ENCODE assay signal across 22 cellular contexts in the genomic region with DNA sequence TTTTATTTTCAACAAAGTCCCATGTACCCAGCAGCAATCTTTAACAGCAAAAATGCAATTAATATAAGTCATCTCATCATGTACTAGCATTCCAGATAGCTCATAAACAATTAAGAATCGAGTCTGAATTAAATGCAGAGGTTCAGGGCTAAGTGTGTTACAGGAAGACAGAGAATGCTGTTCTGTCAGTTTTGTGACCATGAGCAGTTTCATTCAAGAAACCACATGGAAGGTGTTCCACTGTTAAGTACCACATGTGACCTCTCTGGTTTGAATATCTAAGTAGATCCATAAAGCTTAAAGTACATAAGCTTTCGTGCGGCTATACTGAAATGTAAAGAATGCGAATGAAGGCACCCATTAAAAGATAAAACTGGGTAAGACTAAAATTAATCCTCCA.
"Had no signal": no experiment of that assay in that cellular context is flagged by ENCODE, and none has a peak within 500 bp of the region (broad histone marks: within the 10 kb centered on the region; RNA-seq: fewer than 3 reads in every experiment).

No MANE protein-coding gene starts in this region.

- H3K4me2 ChIP-seq: PC-9 had no signal

- H2AFZ ChIP-seq: PC-9 had no signal

- H3K27ac ChIP-seq: adrenal gland, PC-9 had no signal

- H3K4me1 ChIP-seq: adrenal gland had no signal

- H3K4me1 Mint-ChIP-seq: activated naive CD8-positive, alpha-beta T cell treated with anti-CD3 and anti-CD28 coated beads, Interleukin-2, amount 10 ng/mL, durations not matched to agents 7 days and 5 days had no signal

- H3K4me3 ChIP-seq: adrenal gland, PC-9 had no signal

- H3K36me3 Mint-ChIP-seq: activated naive CD8-positive, alpha-beta T cell treated with anti-CD3 and anti-CD28 coated beads, Interleukin-2, amount 10 ng/mL, durations not matched to agents 7 days and 5 days had no signal

- ATAC-seq: activated CD4-positive, CD25-positive, alpha-beta regulatory T cell treated with anti-CD3 and anti-CD28 coated beads, Interleukin-2, amount 50 U/mL, for 24 hours; activated CD8-positive, alpha-beta T cell treated with anti-CD3 and anti-CD28 coated beads for 36 hours had no signal

- H3K9me3 ChIP-seq: adrenal gland had no signal

- H3K36me3 ChIP-seq: adrenal gland had no signal

- H3K4me3 Mint-ChIP-seq: activated CD8-positive, alpha-beta T cell treated with anti-CD3 and anti-CD28 coated beads for 36 hours; activated naive CD8-positive, alpha-beta T cell treated with anti-CD3 and anti-CD28 coated beads, Interleukin-2, amount 10 ng/mL, durations not matched to agents 7 days and 5 days; T-helper 1 cell treated with Interleukin-12 subunit alpha and Interleukin-12 subunit beta and Interleukin-4 antibody, amounts not matched to agents 30 μg/mL and 1 μg/mL, for 36 hours had no signal

- DNase-seq: activated CD4-positive, alpha-beta T cell treated with anti-CD3 and anti-CD28 coated beads for 4 hours; activated CD8-positive, alpha-beta memory T cell treated with anti-CD3 and anti-CD28 coated beads, Interleukin-2, amount 50 U/mL, for 48 hours; activated CD8-positive, alpha-beta T cell treated with anti-CD3 and anti-CD28 coated beads for 36 hours; activated naive CD4-positive, alpha-beta T cell treated with anti-CD3 and anti-CD28 coated beads, Interleukin-2, amount 50 U/mL, for 16 hours; activated naive CD8-positive, alpha-beta T cell treated with anti-CD3 and anti-CD28 coated beads, Interleukin-2, amount 10 ng/mL, durations not matched to agents 7 days and 5 days; activated T-cell treated with anti-CD3 and anti-CD28 coated beads, Interleukin-2, amount 50 U/mL, for 1 hour; cerebellar nuclear complex; KBM-7; MV-4-11; NCI-H1092 treated with DMSO at 0.1 percent for 48 hours; NCI-H1436; NCI-H187; NCI-H2081; NCI-H2171; NCI-H2227 treated with DMSO at 0.1 percent for 48 hours; NCI-H446 treated with DMSO at 0.1 percent for 48 hours; NCI-H526 treated with DMSO at 0.1 percent for 48 hours; PC-9; SIG-M5 had no signal

- H3K9me3 Mint-ChIP-seq: activated CD8-positive, alpha-beta T cell treated with anti-CD3 and anti-CD28 coated beads for 36 hours; activated naive CD8-positive, alpha-beta T cell treated with anti-CD3 and anti-CD28 coated beads, Interleukin-2, amount 10 ng/mL, durations not matched to agents 7 days and 5 days; T-helper 1 cell treated with Interleukin-12 subunit alpha and Interleukin-12 subunit beta and Interleukin-4 antibody, amounts not matched to agents 30 μg/mL and 1 μg/mL, for 36 hours had no signal

- H3K27me3 ChIP-seq: adrenal gland had no signal

- H3K27ac Mint-ChIP-seq: activated CD8-positive, alpha-beta T cell treated with anti-CD3 and anti-CD28 coated beads for 36 hours; activated naive CD8-positive, alpha-beta T cell treated with anti-CD3 and anti-CD28 coated beads, Interleukin-2, amount 10 ng/mL, durations not matched to agents 7 days and 5 days; T-helper 1 cell treated with Interleukin-12 subunit alpha and Interleukin-12 subunit beta and Interleukin-4 antibody, amounts not matched to agents 30 μg/mL and 1 μg/mL, for 36 hours had no signal

- H3K27me3 Mint-ChIP-seq: activated CD8-positive, alpha-beta T cell treated with anti-CD3 and anti-CD28 coated beads for 36 hours; activated naive CD8-positive, alpha-beta T cell treated with anti-CD3 and anti-CD28 coated beads, Interleukin-2, amount 10 ng/mL, durations not matched to agents 7 days and 5 days had no signal
